In genomic region chr11:115919341-115920086, GRCh38 we compare ENCODE assay signal across 1 cellular context.
TF ChIP-seq lines count a peak whose summit lies in the region.

No MANE protein-coding gene starts in this region.

TF ChIP-seq in GM12878, 131 proteins besides CTCF, POLR2A, EP300 and RAD21 (continued from another document and continues in another):
- TF ChIP-seq IRF5 (IDR thresholded peaks at IDR 0.05; ENCODE audit: borderline replicate concordance), result no peak
- no peak for TF ChIP-seq BRCA1 (IDR thresholded peaks at IDR 0.05; ENCODE audit: low read depth, low read length)
- no peak for TF ChIP-seq SIX5 (IDR thresholded peaks at IDR 0.05; ENCODE audit: low read depth, low read length, severe bottlenecking)
- peak; percentile 69; the same call in 1 of the 2 replicates for TF ChIP-seq PAX5 (IDR thresholded peaks at IDR 0.05; ENCODE audit: borderline replicate concordance, low read depth, low read length)
- TF ChIP-seq WRNIP1 (IDR thresholded peaks at IDR 0.05; ENCODE audit: borderline replicate concordance, low read depth, low read length), result no peak
- TF ChIP-seq SMARCA5 (IDR thresholded peaks at IDR 0.05), result peak; percentile 81
- TF ChIP-seq CEBPZ (IDR thresholded peaks at IDR 0.05; ENCODE audit: low read depth, low read length), result no peak
- peak; percentile 64 for TF ChIP-seq NR2C1 (IDR thresholded peaks at IDR 0.05)
- no peak for TF ChIP-seq GABPA (IDR thresholded peaks at IDR 0.05; ENCODE audit: low read depth)
- TF ChIP-seq ZNF24 (IDR thresholded peaks at IDR 0.05), result no peak
- TF ChIP-seq CEBPB (IDR thresholded peaks at IDR 0.05; ENCODE audit: borderline replicate concordance in 1 of 2, low read depth in 2 of 2, low read length in 2 of 2), result no peak
- no peak for TF ChIP-seq NFYA (IDR thresholded peaks at IDR 0.05; ENCODE audit: borderline replicate concordance, low read depth, low read length)
- no peak for TF ChIP-seq PRDM15 (CRISPR knock-in tag; IDR thresholded peaks at IDR 0.05)
- no peak for TF ChIP-seq MYB (IDR thresholded peaks at IDR 0.05; ENCODE audit: borderline replicate concordance, low read depth, low read length)
- TF ChIP-seq PML (IDR thresholded peaks at IDR 0.05; ENCODE audit: low read length), result no peak
- TF ChIP-seq SRF (IDR thresholded peaks at IDR 0.05; ENCODE audit: low read depth in 2 of 2, low read length in 2 of 2), result 0 out of 4 replicates have a peak, but pooled peaks of 1 of the 2 experiments have one; percentile 64
- peak; percentile 23 for TF ChIP-seq PBX3 (IDR thresholded peaks at IDR 0.05; ENCODE audit: insufficient replicate concordance, low read depth, low read length)
- no peak for TF ChIP-seq NRF1 (conservative IDR thresholded peaks at IDR 0.05; ENCODE audit: low read depth, low read length)
- TF ChIP-seq KAT2A (conservative IDR thresholded peaks at IDR 0.05; ENCODE audit: control insufficient read depth, low read depth, low read length), result no peak
- TF ChIP-seq KLF5 (IDR thresholded peaks at IDR 0.05; ENCODE audit: partially characterized antibody), result peak; percentile 62
- peak; percentile 74 for TF ChIP-seq SMAD1 (IDR thresholded peaks at IDR 0.05; ENCODE audit: low read depth, partially characterized antibody)
- peak; percentile 77; the same call in 1 of the 2 replicates for TF ChIP-seq MLLT1 (IDR thresholded peaks at IDR 0.05)
- no peak for TF ChIP-seq EZH2 (IDR thresholded peaks at IDR 0.05; ENCODE audit: borderline replicate concordance, control insufficient read depth, low read depth, low read length)
- TF ChIP-seq STAT1 (conservative IDR thresholded peaks at IDR 0.05), result no peak
- no peak for TF ChIP-seq EGR1 (IDR thresholded peaks at IDR 0.05; ENCODE audit: borderline replicate concordance in 1 of 2, low read depth in 2 of 2, low read length in 2 of 2)
- peak; percentile 76; the same call in 1 of the 2 replicates for TF ChIP-seq ZNF687 (IDR thresholded peaks at IDR 0.05)
- TF ChIP-seq ZNF592 (IDR thresholded peaks at IDR 0.05), result no peak
- peak; percentile 81 for TF ChIP-seq NKRF (conservative IDR thresholded peaks at IDR 0.05)
- TF ChIP-seq CBX3 (IDR thresholded peaks at IDR 0.05; ENCODE audit: borderline replicate concordance, low read depth), result no peak
- no peak for TF ChIP-seq KDM1A (IDR thresholded peaks at IDR 0.05; ENCODE audit: borderline replicate concordance)
